Comparison of ENCODE assay signal across 16 cellular contexts in genomic region chr3:23856286-23856685, GRCh38. TPM values are rescaled to one million over a fixed set of nuclear protein-coding genes. Genes with fewer than 3 reads are reported as not detected.
DNase-seq lines count a peak whose midpoint lies in the region; ATAC-seq and TF ChIP-seq lines count a peak whose summit lies in the region.
"Had no signal": no experiment of that assay in that cellular context is flagged by ENCODE, and none has a peak within 500 bp of the region (broad histone marks: within the 10 kb centered on the region; RNA-seq: fewer than 3 reads in every experiment).

No MANE protein-coding gene starts in this region.

- H3K9me3 Mint-ChIP-seq in memory B cell, result peaks cover 1% of the 10 kb centered on the region
- peaks cover 6% of the 10 kb centered on the region for H3K9me3 Mint-ChIP-seq in activated naive CD4-positive, alpha-beta T cell treated with anti-CD3 and anti-CD28 coated beads for 36 hours

- intact Hi-C loops in left ventricle myocardium inferior (cut with micrococcal nuclease) (no loop called here), Right ventricle myocardium inferior (cut with DNase I) (no loop called here)
- intact Hi-C loops in activated naive CD4-positive, alpha-beta T cell treated with anti-CD3 and anti-CD28 coated beads for 36 hours (cut with micrococcal nuclease), result no loop called here

- no peaks in the 10 kb centered on the region for H3K36me3 ChIP-seq in left ventricle myocardium inferior
- H3K36me3 ChIP-seq: thoracic aorta had no signal

- peaks cover 26% of the 10 kb centered on the region for H3K4me1 Mint-ChIP-seq in memory B cell
- peaks cover 50% of the 10 kb centered on the region for H3K4me1 Mint-ChIP-seq in activated naive CD4-positive, alpha-beta T cell treated with anti-CD3 and anti-CD28 coated beads for 36 hours (ENCODE audit: low read depth)

- no peaks in the 10 kb centered on the region for H3K9me3 ChIP-seq in left ventricle myocardium inferior (replicated peaks)
- H3K9me3 ChIP-seq: thoracic aorta had no signal

- H3K27me3 Mint-ChIP-seq in memory B cell, result no peaks in the 10 kb centered on the region
- no peaks in the 10 kb centered on the region for H3K27me3 Mint-ChIP-seq in activated naive CD4-positive, alpha-beta T cell treated with anti-CD3 and anti-CD28 coated beads for 36 hours (ENCODE audit: low read depth)

- peak overlapping the region; percentile 39 for H3K27ac Mint-ChIP-seq in memory B cell
- H3K27ac Mint-ChIP-seq in activated naive CD4-positive, alpha-beta T cell treated with anti-CD3 and anti-CD28 coated beads for 36 hours, result no peak overlapping the region
- H3K27ac Mint-ChIP-seq: T-helper 1 cell treated with Interleukin-12 subunit alpha and Interleukin-12 subunit beta and Interleukin-4 antibody, amounts not matched to agents 30 μg/mL and 1 μg/mL, for 36 hours had no signal

- TF ChIP-seq CTCF in left ventricle myocardium inferior (IDR thresholded peaks at IDR 0.05; ENCODE audit: borderline replicate concordance) (no peak), astrocyte of the cerebellum (IDR thresholded peaks at IDR 0.05; ENCODE audit: low read depth, low read length, missing control alignments) (no peak)

- peaks cover 72% of the 10 kb centered on the region for H3K4me1 ChIP-seq in left ventricle myocardium inferior

- H3K4me3 Mint-ChIP-seq in memory B cell, result no peak overlapping the region
- no peak overlapping the region for H3K4me3 Mint-ChIP-seq in activated naive CD4-positive, alpha-beta T cell treated with anti-CD3 and anti-CD28 coated beads for 36 hours
- H3K4me3 Mint-ChIP-seq: T-helper 1 cell treated with Interleukin-12 subunit alpha and Interleukin-12 subunit beta and Interleukin-4 antibody, amounts not matched to agents 30 μg/mL and 1 μg/mL, for 36 hours had no signal

- H3K27me3 ChIP-seq in left ventricle myocardium inferior (ENCODE audit: low read depth), result no peaks in the 10 kb centered on the region

- peaks cover 6% of the 10 kb centered on the region for H3K36me3 Mint-ChIP-seq in memory B cell
- H3K36me3 Mint-ChIP-seq in activated naive CD4-positive, alpha-beta T cell treated with anti-CD3 and anti-CD28 coated beads for 36 hours (ENCODE audit: low read depth), result peaks cover 21% of the 10 kb centered on the region

- H3K27ac ChIP-seq in left ventricle myocardium inferior (replicated peaks), result peak overlapping the region; percentile 3
- H3K27ac ChIP-seq: HL-60, KMS-11, thoracic aorta had no signal

- ATAC-seq in Right ventricle myocardium inferior, result no peak
- ATAC-seq in memory B cell (ENCODE audit: low read depth), result no peak

- in situ Hi-C loops in astrocyte of the cerebellum (cut with HindIII; ENCODE audit: low sequenced_read_pairs), result no loop called here

- DNase-seq in left ventricle myocardium inferior, result no peak
- no peak for DNase-seq in Right ventricle myocardium inferior (ENCODE audit: missing footprints)
- DNase-seq in astrocyte of the cerebellum (ENCODE audit: low read depth), result peak; percentile 33
- no peak for DNase-seq in memory B cell (ENCODE audit: low spot score in 2 of 2)
- no peak for DNase-seq in stimulated activated naive CD4-positive, alpha-beta T cell treated with Interleukin-2 at 50 U/mL for 16 hours (lab: John Stamatoyannopoulos, UW)
- DNase-seq in NCI-H146 (lab: John Stamatoyannopoulos, UW), result no peak
- no peak for DNase-seq in activated CD8-positive, alpha-beta memory T cell treated with anti-CD3 and anti-CD28 coated beads, Interleukin-2, amount 50 U/mL, for 4 hours
- no peak for DNase-seq in activated naive CD4-positive, alpha-beta T cell treated with anti-CD3 and anti-CD28 coated beads for 36 hours
- DNase-seq: activated CD4-positive, alpha-beta T cell treated with anti-CD3 and anti-CD28 coated beads for 1 hour; activated CD8-positive, alpha-beta memory T cell treated with anti-CD3 and anti-CD28 coated beads, Interleukin-2, amount 50 U/mL, for 48 hours; activated naive CD4-positive, alpha-beta T cell treated with Interleukin-2 at 50 U/mL for 16 hours; posterior cingulate gyrus had no signal

- CTCF ChIA-PET in activated naive CD4-positive, alpha-beta T cell treated with anti-CD3 and anti-CD28 coated beads for 36 hours (lab: Charles Lee), result no interaction called here

- H3K4me3 ChIP-seq in left ventricle myocardium inferior (no peak overlapping the region), astrocyte of the cerebellum (ENCODE audit: low read depth, low read length) (no peak overlapping the region)
- H3K4me3 ChIP-seq: thoracic aorta had no signal

RNA-seq across cellular contexts. Expression of gene UBE2E1, which starts 50.5 kb away (rescaled TPM):
- total RNA-seq in left ventricle myocardium inferior (65.0 TPM), Right ventricle myocardium inferior (75.3 TPM)
- 10 to 100 TPM; 66.0 to 66.6 TPM for total RNA-seq in activated naive CD4-positive, alpha-beta T cell treated with anti-CD3 and anti-CD28 coated beads for 36 hours
